In genomic region chr2:85765081-85765731, GRCh38 we compare ENCODE assay signal across 10 cellular contexts. TPM values are rescaled to one million over a fixed set of nuclear protein-coding genes. Genes with fewer than 3 reads are reported as not detected.
DNase-seq lines count a peak whose midpoint lies in the region; ATAC-seq, FAIRE-seq and TF ChIP-seq lines count a peak whose summit lies in the region.
"Had no signal": no experiment of that assay in that cellular context is flagged by ENCODE, and none has a peak within 500 bp of the region (broad histone marks: within the 10 kb centered on the region; RNA-seq: fewer than 3 reads in every experiment).

No MANE protein-coding gene starts in this region.

- peaks cover 29% of the 10 kb centered on the region for H3K27me3 Mint-ChIP-seq in progenitor cell of endocrine pancreas

- H3K9me3 ChIP-seq in endothelial cell of umbilical vein (replicated peaks; ENCODE audit: control insufficient read depth, insufficient read depth, low read length) = no peaks in the 10 kb centered on the region
- H3K9me3 ChIP-seq: heart left ventricle, ovary had no signal

- H3K4me2 ChIP-seq in endothelial cell of umbilical vein (ENCODE audit: insufficient read depth, low read length) = no peak overlapping the region

- H3K27ac ChIP-seq in endothelial cell of umbilical vein (ENCODE audit: insufficient read depth, low read depth, low read length) = peak overlapping the region; percentile 40
- H3K27ac ChIP-seq: ovary had no signal

- POLR2A ChIA-PET in HEK293T (lab: Yijun Ruan, JAX) (no interaction called here), endothelial cell of umbilical vein (lab: Charles Lee) (no interaction called here)

- H3K4me3 ChIP-seq in endothelial cell of umbilical vein (replicated peaks in 1 of 3; ENCODE audit: insufficient read depth in 1 of 3, low read depth in 1 of 3, low read length in 3 of 3) = no peak overlapping the region
- H3K4me3 ChIP-seq: heart left ventricle, ovary had no signal

- intact Hi-C loops in endothelial cell of umbilical vein (cut with micrococcal nuclease) = loop anchor here (1.0 kb wide), 1 partner anchor 10 kb away; no protein-coding TSS in a partner anchor

- DNase-seq in HEK293T (ENCODE audit: extremely low spot score) (no peak), NCI-H2227 treated with DMSO at 0.1 percent for 48 hours (lab: John Stamatoyannopoulos, UW) (peak; percentile 90), endothelial cell of umbilical vein (ENCODE audit: low read depth, low spot score) (peak; percentile 30), progenitor cell of endocrine pancreas (ENCODE audit: low spot score, unreplicated experiment) (no peak), mucosa of gallbladder (ENCODE audit: low spot score) (no peak)
- DNase-seq: activated T-cell treated with anti-CD3 and anti-CD28 coated beads for 4 hours, ovary had no signal

- no peak for TF ChIP-seq CTCF in endothelial cell of umbilical vein (IDR thresholded peaks at IDR 0.05; ENCODE audit: extremely low read depth in 1 of 2, insufficient read depth in 1 of 2, low read depth in 1 of 2, low read length in 2 of 2)
- no peak for TF ChIP-seq CTCF in progenitor cell of endocrine pancreas (IDR thresholded peaks at IDR 0.05; ENCODE audit: unreplicated experiment)

- H4K20me1 ChIP-seq in endothelial cell of umbilical vein (replicated peaks; ENCODE audit: control insufficient read depth, extremely low read depth, insufficient read depth, low read length) = no peaks in the 10 kb centered on the region

- no peak for FAIRE-seq in endothelial cell of umbilical vein (lab: Jason Lieb, UNC)

- no peaks in the 10 kb centered on the region for H3K9me1 ChIP-seq in endothelial cell of umbilical vein (replicated peaks; ENCODE audit: control insufficient read depth, extremely low read depth, insufficient read depth, low read length)

- dilution Hi-C loops in endothelial cell of umbilical vein (cut with MboI; ENCODE audit: extremely low pct_ligation_motif_present, low sequenced_read_pairs) = no loop called here

- no peaks in the 10 kb centered on the region for H3K9me3 Mint-ChIP-seq in progenitor cell of endocrine pancreas (ENCODE audit: low read depth)

- H3K36me3 ChIP-seq in endothelial cell of umbilical vein (ENCODE audit: control insufficient read depth in 2 of 2, extremely low read depth in 1 of 2, insufficient read depth in 2 of 2, low read length in 2 of 2) = no peaks in the 10 kb centered on the region
- H3K36me3 ChIP-seq: ovary had no signal

- H3K4me1 Mint-ChIP-seq in progenitor cell of endocrine pancreas (ENCODE audit: low read depth) = peaks cover 28% of the 10 kb centered on the region

- H3K36me3 Mint-ChIP-seq in progenitor cell of endocrine pancreas (ENCODE audit: insufficient read depth) = no peaks in the 10 kb centered on the region

- TF ChIP-seq POLR2A in endothelial cell of umbilical vein (IDR thresholded peaks at IDR 0.05; ENCODE audit: low read depth, low read length) = no peak

- H3K79me2 ChIP-seq in endothelial cell of umbilical vein (ENCODE audit: control insufficient read depth, insufficient read depth, low read length) = no peaks in the 10 kb centered on the region

- CTCF ChIA-PET in HEK293T (lab: Yijun Ruan, JAX) (no interaction called here), endothelial cell of umbilical vein (lab: Charles Lee) (interaction anchor here (0.6 to 2.7 kb wide), 4 partner anchors 15 to 62 kb away, joined by 3 to 10 read pairs (median 4); no protein-coding TSS in a partner anchor)

- no peaks in the 10 kb centered on the region for H3K27me3 ChIP-seq in endothelial cell of umbilical vein (ENCODE audit: control insufficient read depth in 2 of 2, insufficient read depth in 2 of 2, low read length in 2 of 2)
- H3K27me3 ChIP-seq: ovary had no signal

- peaks cover 35% of the 10 kb centered on the region for H3K4me1 ChIP-seq in endothelial cell of umbilical vein (ENCODE audit: control insufficient read depth, extremely low read depth, insufficient read depth, low read length)

- H3K9ac ChIP-seq in endothelial cell of umbilical vein (replicated peaks; ENCODE audit: extremely low read depth, insufficient read depth, low read length) = no peak overlapping the region

- BruUV-seq in endothelial cell of umbilical vein (replicated peaks; lab: Mats Ljungman, UMichigan) = no TSS peak

- ATAC-seq in GM21390 (IDR thresholded peaks at IDR 0.05; ENCODE audit: unreplicated experiment) = no peak
- ATAC-seq in GM21447 (IDR thresholded peaks at IDR 0.05; ENCODE audit: unreplicated experiment) = no peak

- peak overlapping the region; percentile 58 for H3K4me3 Mint-ChIP-seq in progenitor cell of endocrine pancreas (ENCODE audit: low read depth)

- peak overlapping the region; percentile 74 for H3K27ac Mint-ChIP-seq in progenitor cell of endocrine pancreas

- peak overlapping the region; percentile 15 for H2AFZ ChIP-seq in endothelial cell of umbilical vein (ENCODE audit: low read depth, low read length)

TF ChIP-seq in HEK293T, 16 proteins besides CTCF, POLR2A, EP300 and RAD21:
- TF ChIP-seq ARNT (IDR thresholded peaks at IDR 0.05) = no peak
- TF ChIP-seq PKNOX1 (IDR thresholded peaks at IDR 0.05) = peak; percentile 73

TF ChIP-seq in endothelial cell of umbilical vein, 7 proteins besides CTCF, POLR2A, EP300 and RAD21:
- TF ChIP-seq POLR2AphosphoS5 (IDR thresholded peaks at IDR 0.05; ENCODE audit: insufficient read depth, low read depth, low read length) (no peak), EZH2 (IDR thresholded peaks at IDR 0.05; ENCODE audit: borderline replicate concordance, low read depth, low read length, severe bottlenecking) (no peak), MAX (IDR thresholded peaks at IDR 0.05; ENCODE audit: insufficient read depth, insufficient read length) (no peak), MYC (IDR thresholded peaks at IDR 0.05; ENCODE audit: low read depth, low read length) (no peak), FOS (IDR thresholded peaks at IDR 0.05; ENCODE audit: borderline replicate concordance, insufficient read depth, low read length) (no peak), JUN (IDR thresholded peaks at IDR 0.05; ENCODE audit: borderline replicate concordance, insufficient read depth, insufficient read length, low read depth) (no peak)

RNA-seq across cellular contexts. Expression of gene ATOH8, which starts 11.4 kb away (rescaled TPM):
- total RNA-seq in endothelial cell of umbilical vein (12.7 and 12.8 TPM in 2 replicates), progenitor cell of endocrine pancreas (1.3 and 1.7 TPM in 2 replicates), mucosa of gallbladder (9.0 TPM)
- 10.3 and 13.8 TPM in 2 replicates for polyA plus RNA-seq in endothelial cell of umbilical vein
- polyA plus RNA-seq in endothelial cell of umbilical vein (2011; cell fraction: cytosol; rRNA removed) = 8.9 and 11.0 TPM in 2 replicates
- 9.6 and 9.7 TPM in 2 replicates for polyA plus RNA-seq in endothelial cell of umbilical vein (2011; cell fraction: nucleus; rRNA removed)
- polyA plus RNA-seq in endothelial cell of umbilical vein (2012) = 12.4 and 23.6 TPM in 2 replicates
- 10.8 and 11.7 TPM in 2 replicates for polyA minus RNA-seq in endothelial cell of umbilical vein
- 7.1 TPM for polyA minus RNA-seq in endothelial cell of umbilical vein (2011; cell fraction: cytosol; rRNA and poly(A)+ RNA removed)
- 11.9 and 15.4 TPM in 2 replicates for polyA minus RNA-seq in endothelial cell of umbilical vein (2011; cell fraction: nucleus; rRNA and poly(A)+ RNA removed)

Comparison
In these comparisons a context has a peak if more than half of its experiments do, and no peak if none do; other contexts are left out.
1. DNase-seq: peak in NCI-H2227 treated with DMSO at 0.1 percent for 48 hours (single experiment) and endothelial cell of umbilical vein (single experiment); none in HEK293T (single experiment), progenitor cell of endocrine pancreas (single experiment) and mucosa of gallbladder (single experiment).